Comparison of ENCODE assay signal across 9 cellular contexts in the genomic region with DNA sequence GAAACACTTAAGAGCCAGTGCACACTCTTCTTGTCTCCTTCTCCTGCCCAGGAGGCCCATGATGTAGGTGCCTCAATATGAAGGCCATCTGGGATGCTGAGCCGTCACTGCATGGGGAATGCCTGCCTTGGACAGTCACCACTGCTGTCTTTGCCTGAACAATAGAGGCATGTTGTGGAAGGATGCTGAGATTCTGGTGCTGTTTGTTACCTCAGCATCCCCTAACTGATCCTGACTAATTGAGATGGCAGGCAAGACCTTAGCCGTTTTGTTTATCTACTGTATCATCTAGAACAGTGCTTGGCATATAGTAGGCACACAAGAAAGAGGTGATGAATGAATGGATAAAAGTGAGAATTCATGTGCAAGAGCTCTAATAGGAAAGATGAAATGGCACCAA.
"Had no signal": no experiment of that assay in that cellular context is flagged by ENCODE, and none has a peak within 500 bp of the region (broad histone marks: within the 10 kb centered on the region; RNA-seq: fewer than 3 reads in every experiment).

No MANE protein-coding gene starts in this region.

- DNase-seq: GM23248, GOT3, H7, HFFc6, IMR-90, KBM-7 had no signal

- H3K27ac Mint-ChIP-seq: HFFc6 had no signal

- ATAC-seq: HCT116 had no signal

- H3K4me3 ChIP-seq: GM23248, HAP-1 had no signal

- H3K27ac ChIP-seq: GM23248, HL-60 had no signal

- H3K4me3 Mint-ChIP-seq: HFFc6 had no signal

- H3K9ac ChIP-seq: GM23248 had no signal

- H3K4me1 ChIP-seq: HAP-1 had no signal

- H3K36me3 ChIP-seq: HAP-1 had no signal

- H2AFZ ChIP-seq: GM23248 had no signal

- H3K9me3 ChIP-seq: HAP-1 had no signal
